8 cellular contexts compared by ENCODE assay signal in the genomic region with DNA sequence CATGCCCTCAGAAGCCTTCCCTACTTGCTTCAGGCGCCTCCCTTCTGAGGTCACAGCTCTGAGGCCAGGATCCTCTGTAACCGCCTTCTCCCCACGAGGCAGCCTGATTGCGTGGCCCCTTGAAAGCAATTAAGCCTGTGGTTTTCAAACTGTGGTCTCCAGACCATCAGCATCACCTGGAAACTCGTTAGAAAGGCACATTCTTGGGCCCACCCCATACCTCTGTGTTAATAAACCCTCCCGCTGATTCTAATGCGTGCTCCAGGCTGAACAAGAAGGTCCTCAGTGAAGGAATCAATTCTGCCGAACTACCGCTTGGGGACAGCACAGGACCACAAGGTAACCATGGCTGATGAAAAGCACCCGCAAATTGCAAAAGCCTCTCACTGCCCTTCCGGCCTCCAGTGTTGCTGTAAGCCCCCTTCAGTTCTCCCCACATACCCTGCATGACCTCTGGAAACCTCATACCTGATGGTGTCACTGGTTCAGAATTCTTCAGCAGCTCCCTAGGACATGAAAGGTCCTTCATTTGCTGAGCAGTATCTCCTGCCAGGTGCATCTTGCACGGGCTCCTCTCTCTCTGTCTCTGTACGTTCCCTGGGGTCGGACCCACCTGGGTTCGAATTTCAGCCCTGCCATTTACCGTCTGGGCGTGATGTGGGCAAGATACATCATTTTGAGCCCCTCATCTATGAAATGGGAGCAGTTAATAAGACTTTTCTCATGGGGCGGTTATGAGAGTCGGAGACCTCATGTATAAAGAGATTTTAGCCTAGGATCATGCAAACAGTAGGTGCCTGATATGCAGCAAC. TPM values are rescaled to one million over a fixed set of nuclear protein-coding genes. Genes with fewer than 3 reads are reported as not detected.
DNase-seq lines count a peak whose midpoint lies in the region; ATAC-seq and TF ChIP-seq lines count a peak whose summit lies in the region.

No MANE protein-coding gene starts in this region.

- no peaks in the 10 kb centered on the region for H3K36me3 ChIP-seq in lower lobe of right lung

- H3K27ac ChIP-seq in lower lobe of right lung: no peak overlapping the region

- intact Hi-C loops in lower lobe of right lung (cut with DNase I): no loop called here

- peak; percentile 66 for ATAC-seq in HG03342 (IDR thresholded peaks at IDR 0.05; ENCODE audit: unreplicated experiment)
- peak; percentile 78 to 82 for ATAC-seq in lower lobe of right lung
- no peak for ATAC-seq in GM19397 (IDR thresholded peaks at IDR 0.05; ENCODE audit: unreplicated experiment)

- peak; percentile 92 for TF ChIP-seq CTCF in lower lobe of right lung (IDR thresholded peaks at IDR 0.05)

- no peaks in the 10 kb centered on the region for H3K9me3 ChIP-seq in lower lobe of right lung

- DNase-seq in GM04504 (ENCODE audit: low read depth) (peak; percentile 64), NCI-H748 (lab: John Stamatoyannopoulos, UW; ENCODE audit: unreplicated experiment) (peak; percentile 86), dermis blood vessel endothelial cell (peak; percentile 91), lower lobe of right lung (no peak)
- DNase-seq in activated CD4-positive, alpha-beta T cell treated with anti-CD3 and anti-CD28 coated beads for 48 hours: peak; percentile 75
- DNase-seq in stimulated activated CD8-positive, alpha-beta memory T cell treated with anti-CD3 and anti-CD28 coated beads, Interleukin-12 subunit alpha, Interleukin-12 subunit beta, amount 100 ng/mL, for 1 hour (ENCODE audit: low read depth): peak; percentile 20

- no peaks in the 10 kb centered on the region for H3K27me3 ChIP-seq in lower lobe of right lung (ENCODE audit: low read depth)

- H3K4me3 ChIP-seq in lower lobe of right lung: no peak overlapping the region

- peaks cover 23% of the 10 kb centered on the region for H3K4me1 ChIP-seq in lower lobe of right lung

RNA-seq across cellular contexts. Expression of a gene that starts 39.9 kb away (rescaled TPM):
- total RNA-seq in dermis blood vessel endothelial cell: 13.1 and 23.5 TPM in 2 replicates
- total RNA-seq in lower lobe of right lung: 5.3 TPM
